Comparison of ENCODE assay signal across 8 cellular contexts in genomic region chr16:1331712-1332617, GRCh38. TPM values are rescaled to one million over a fixed set of nuclear protein-coding genes. Genes with fewer than 3 reads are reported as not detected.
A peak's percentile ranks its signal among the peaks of the same experiment; 100 is the strongest.
DNase-seq lines count a peak whose midpoint lies in the region; ATAC-seq and TF ChIP-seq lines count a peak whose summit lies in the region.

No MANE protein-coding gene starts in this region.

- H3K9me3 ChIP-seq in muscle layer of duodenum (ENCODE audit: control insufficient read depth in 1 of 2, low read length in 2 of 2): no peaks in the 10 kb centered on the region

- H3K36me3 ChIP-seq in muscle layer of duodenum (ENCODE audit: control insufficient read depth in 1 of 2, insufficient read depth in 2 of 2, low read length in 2 of 2): no peaks in the 10 kb centered on the region

- DNase-seq in stimulated activated CD4-positive, alpha-beta T cell treated with anti-CD3 and anti-CD28 coated beads, Interleukin-4, amount 100 ng/mL, for 24 hours: peak; percentile 40
- no peak for DNase-seq in stimulated activated CD4-positive, alpha-beta T cell treated with anti-CD3 and anti-CD28 coated beads, Interleukin-2, amount 100 ng/mL, for 48 hours
- DNase-seq in LHCN-M2 (ENCODE audit: low read depth) (peak; percentile 75), T-helper 9 cell (peak; percentile 21), epithelial cell of esophagus (ENCODE audit: low read depth) (peak; percentile 41)

- H3K27me3 ChIP-seq in muscle layer of duodenum (ENCODE audit: low read depth, low read length): peaks cover 33% of the 10 kb centered on the region

- H3K27ac ChIP-seq in muscle layer of duodenum (ENCODE audit: low read length): no peak overlapping the region

- no peak overlapping the region for H3K4me3 ChIP-seq in epithelial cell of esophagus (ENCODE audit: low read length)
- peak overlapping the region; percentile 2 to 56 for H3K4me3 ChIP-seq in muscle layer of duodenum (ENCODE audit: low read depth in 1 of 2, low read length in 2 of 2)

- H3K4me1 ChIP-seq in muscle layer of duodenum (ENCODE audit: control insufficient read depth in 1 of 2, insufficient read depth in 2 of 2, low read length in 2 of 2): peaks cover 0 to 29% of the 10 kb centered on the region in 2 donors

- TF ChIP-seq CTCF in epithelial cell of esophagus (IDR thresholded peaks at IDR 0.05; ENCODE audit: insufficient read depth, low read depth, low read length, missing control alignments): no peak

- no peak for ATAC-seq in HG03135 (IDR thresholded peaks at IDR 0.05; ENCODE audit: unreplicated experiment)
- ATAC-seq in HG02763 (IDR thresholded peaks at IDR 0.05; ENCODE audit: unreplicated experiment): no peak

RNA-seq across cellular contexts. Expression of gene BAIAP3, which starts 1.5 kb away (rescaled TPM):
- total RNA-seq in LHCN-M2 (2014; rRNA removed): 0.46 and 0.51 TPM in 2 replicates
- 1.8 TPM for polyA plus RNA-seq in LHCN-M2 (2012)

RNA-seq across cellular contexts. Expression of gene TSR3, which starts 19.7 kb away (rescaled TPM):
- 114 and 124 TPM in 2 replicates for total RNA-seq in LHCN-M2 (2014; rRNA removed)
- polyA plus RNA-seq in LHCN-M2 (2012): 106 TPM

RNA-seq across cellular contexts. Expression of gene GNPTG, which starts 19.8 kb away (rescaled TPM):
- 46.4 and 54.4 TPM in 2 replicates for total RNA-seq in LHCN-M2 (2014; rRNA removed)
- 45.1 TPM for polyA plus RNA-seq in LHCN-M2 (2012)

RNA-seq across cellular contexts. Expression of gene UBE2I, which starts 22.5 kb away (rescaled TPM):
- total RNA-seq in LHCN-M2 (2014; rRNA removed): 49.2 and 78.2 TPM in 2 replicates
- 112 TPM for polyA plus RNA-seq in LHCN-M2 (2012)

Comparison
In these comparisons a context has a peak if more than half of its experiments do, and no peak if none do; other contexts are left out.
1. DNase-seq: peak in stimulated activated CD4-positive, alpha-beta T cell treated with anti-CD3 and anti-CD28 coated beads, Interleukin-4, amount 100 ng/mL, for 24 hours (single experiment), LHCN-M2 (single experiment), T-helper 9 cell (single experiment) and epithelial cell of esophagus (single experiment); none in stimulated activated CD4-positive, alpha-beta T cell treated with anti-CD3 and anti-CD28 coated beads, Interleukin-2, amount 100 ng/mL, for 48 hours (0 of 2).